In genomic region chr2:66888791-66889631, GRCh38 we compare ENCODE assay signal across 11 cellular contexts.
DNase-seq lines count a peak whose midpoint lies in the region; ATAC-seq and TF ChIP-seq lines count a peak whose summit lies in the region.
"Had no signal": no experiment of that assay in that cellular context is flagged by ENCODE, and none has a peak within 500 bp of the region (broad histone marks: within the 10 kb centered on the region; RNA-seq: fewer than 3 reads in every experiment).

No MANE protein-coding gene starts in this region.

- H3K27me3 ChIP-seq in body of pancreas (no peaks in the 10 kb centered on the region), kidney epithelial cell (ENCODE audit: control insufficient read depth, insufficient read depth, low read length) (no peaks in the 10 kb centered on the region), upper lobe of left lung (no peaks in the 10 kb centered on the region)

- H3K4me3 ChIP-seq in HFF-Myc (replicated peaks; ENCODE audit: low read depth, low read length) (no peak overlapping the region), body of pancreas (no peak overlapping the region), kidney epithelial cell (ENCODE audit: low read depth, low read length) (no peak overlapping the region), upper lobe of left lung (no peak overlapping the region)

- TF ChIP-seq EP300 in upper lobe of left lung (IDR thresholded peaks at IDR 0.05), result no peak

- H3K27ac ChIP-seq in body of pancreas (no peak overlapping the region), upper lobe of left lung (peak overlapping the region in 1 of 4 donors; percentile 20)

- intact Hi-C loops in body of pancreas (cut with DNase I), result no loop called here

- H3K4me1 ChIP-seq in body of pancreas (peaks cover 14% of the 10 kb centered on the region), upper lobe of left lung (no peaks in the 10 kb centered on the region)

- DNase-seq in HFF-Myc (ENCODE audit: extremely low read depth, low read depth), result peak; percentile 100
- DNase-seq in body of pancreas, result peak in 1 of 4 donors; percentile 29
- DNase-seq in kidney epithelial cell (ENCODE audit: low read depth), result peak; percentile 48
- no peak for DNase-seq in upper lobe of left lung
- DNase-seq in KBM-7, result no peak
- DNase-seq in GDM1 (lab: John Stamatoyannopoulos, UW), result no peak
- DNase-seq: activated CD4-positive, alpha-beta T cell treated with anti-CD3 and anti-CD28 coated beads, Interleukin-2, amount 50 U/mL, for 4 hours; activated naive CD8-positive, alpha-beta T cell treated with anti-CD3 and anti-CD28 coated beads, Interleukin-2, amount 10 ng/mL, durations not matched to agents 7 days and 5 days; stimulated activated naive CD8-positive, alpha-beta T cell treated with anti-CD3 and anti-CD28 coated beads, Interleukin-15, amount 100 ng/mL, for 72 hours had no signal

- TF ChIP-seq CTCF in HFF-Myc (IDR thresholded peaks at IDR 0.05; ENCODE audit: low read depth, low read length, missing control alignments) (no peak), body of pancreas (IDR thresholded peaks at IDR 0.05) (no peak), kidney epithelial cell (IDR thresholded peaks at IDR 0.05; ENCODE audit: insufficient read depth, low read length, poor library complexity, severe bottlenecking) (no peak), upper lobe of left lung (IDR thresholded peaks at IDR 0.05) (no peak)

- ATAC-seq in body of pancreas, result peak; percentile 35
- peak; percentile 43 to 83 for ATAC-seq in upper lobe of left lung (ENCODE audit: low FRiP score in 2 of 2)
- ATAC-seq in HG03457 (IDR thresholded peaks at IDR 0.05; ENCODE audit: unreplicated experiment), result no peak
- ATAC-seq: esophagus mucosa; stimulated activated naive CD8-positive, alpha-beta T cell treated with anti-CD3 and anti-CD28 coated beads, Interleukin-15, amount 100 ng/mL, for 72 hours had no signal

- no peaks in the 10 kb centered on the region for H3K9me3 ChIP-seq in body of pancreas
- H3K9me3 ChIP-seq in upper lobe of left lung, result no peaks in the 10 kb centered on the region

- no peaks in the 10 kb centered on the region for H3K36me3 ChIP-seq in body of pancreas (replicated peaks in 1 of 2; ENCODE audit: insufficient read depth in 1 of 2, low read depth in 2 of 2)
- H3K36me3 ChIP-seq in kidney epithelial cell (ENCODE audit: control insufficient read depth, insufficient read depth, low read length), result no peaks in the 10 kb centered on the region
- no peaks in the 10 kb centered on the region for H3K36me3 ChIP-seq in upper lobe of left lung

- 86 to 91% methylated on average over 6 of the region's 6 CpGs for WGBS in body of pancreas, 2 donors
- 87% methylated on average over 6 of the region's 6 CpGs for WGBS in upper lobe of left lung, 2 donors

- TF ChIP-seq POLR2A in body of pancreas (IDR thresholded peaks at IDR 0.05) (no peak), upper lobe of left lung (IDR thresholded peaks at IDR 0.05) (no peak)

- in situ Hi-C loops in KBM-7 (cut with MboI; ENCODE audit: low pct_unique_long_range_greater_than_20kb, low sequenced_read_pairs), result no loop called here

Comparison
In these comparisons a context has a peak if more than half of its experiments do, and no peak if none do; other contexts are left out.
1. DNase-seq: peak in HFF-Myc (single experiment) and kidney epithelial cell (single experiment); none in upper lobe of left lung (0 of 2), KBM-7 (single experiment) and GDM1 (single experiment).